Comparison of ENCODE assay signal across 17 cellular contexts in the genomic region with DNA sequence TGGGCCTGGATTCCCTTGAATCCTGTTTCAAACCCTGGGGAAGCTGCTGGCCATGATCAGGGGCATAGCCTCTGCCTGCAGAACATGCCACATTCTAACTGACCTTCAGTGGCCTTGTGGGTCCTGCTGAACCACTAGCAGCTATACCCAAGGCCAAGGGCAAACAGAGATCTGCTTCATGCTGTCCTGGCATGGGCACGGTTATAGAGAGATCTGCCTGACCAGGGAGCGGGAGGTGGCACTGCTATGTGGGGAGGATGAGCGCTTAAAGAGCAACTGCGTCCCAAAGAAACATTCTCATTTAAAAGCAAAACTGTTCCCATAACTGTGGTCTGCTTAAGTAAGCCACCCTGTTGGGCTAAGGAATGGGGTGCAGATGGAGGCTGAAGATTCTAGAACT. TPM values are rescaled to one million over a fixed set of nuclear protein-coding genes. Genes with fewer than 3 reads are reported as not detected.
A peak's percentile ranks its signal among the peaks of the same experiment; 100 is the strongest.
DNase-seq lines count a peak whose midpoint lies in the region; ATAC-seq and TF ChIP-seq lines count a peak whose summit lies in the region.
"Had no signal": no experiment of that assay in that cellular context is flagged by ENCODE, and none has a peak within 500 bp of the region (broad histone marks: within the 10 kb centered on the region; RNA-seq: fewer than 3 reads in every experiment).

No MANE protein-coding gene starts in this region.

- DNase-seq in epidermal melanocyte (ENCODE audit: insufficient read length, low spot score) (peak; percentile 5), right atrium auricular region (ENCODE audit: low spot score) (no peak), osteocyte (ENCODE audit: extremely low spot score, unreplicated experiment) (no peak), tibial artery (no peak), H4 (ENCODE audit: low spot score) (no peak), NCI-H1417 (lab: John Stamatoyannopoulos, UW) (no peak)
- no peak for DNase-seq in activated T-helper 1 cell treated with anti-CD3 and anti-CD28 coated beads, Interleukin-12 subunit alpha, Interleukin-12 subunit beta, Interleukin-2, Interleukin-4 antibody, amounts not matched to agents 30 ng/mL and 10 ng/mL and 1 ng/mL, durations not matched to agents 14 hours and 24 hours and 36 hours (ENCODE audit: low spot score)
- DNase-seq: ACHN, AML-193, COR-L47, GF-D8, HFFc6, NCI-H2227 treated with DMSO at 0.1 percent for 48 hours, NCI-H524 had no signal

- no peak for TF ChIP-seq CTCF in right atrium auricular region (IDR thresholded peaks at IDR 0.05)
- TF ChIP-seq CTCF in osteocyte (IDR thresholded peaks at IDR 0.05) = no peak
- no peak for TF ChIP-seq CTCF in tibial artery (IDR thresholded peaks at IDR 0.05)

- intact Hi-C loops in tibial artery (cut with DNase I; ENCODE audit: low total_unique reads) = no loop called here
- intact Hi-C loops in activated T-helper 1 cell treated with anti-CD3 and anti-CD28 coated beads, Interleukin-12 subunit alpha, Interleukin-12 subunit beta, Interleukin-2, Interleukin-4 antibody, amounts not matched to agents 30 ng/mL and 10 ng/mL and 1 ng/mL, durations not matched to agents 14 hours and 24 hours and 36 hours (cut with micrococcal nuclease) = no loop called here

- no peak for ATAC-seq in GM21367 (IDR thresholded peaks at IDR 0.05; ENCODE audit: unreplicated experiment)

- no peaks in the 10 kb centered on the region for H3K36me3 Mint-ChIP-seq in osteocyte (ENCODE audit: unreplicated experiment)
- H3K36me3 Mint-ChIP-seq in activated T-helper 1 cell treated with anti-CD3 and anti-CD28 coated beads, Interleukin-12 subunit alpha, Interleukin-12 subunit beta, Interleukin-2, Interleukin-4 antibody, amounts not matched to agents 30 ng/mL and 10 ng/mL and 1 ng/mL, durations not matched to agents 14 hours and 24 hours and 36 hours (ENCODE audit: low read depth) = no peaks in the 10 kb centered on the region

- peak overlapping the region; percentile 32 for H3K27ac Mint-ChIP-seq in osteocyte (ENCODE audit: unreplicated experiment)
- no peak overlapping the region for H3K27ac Mint-ChIP-seq in activated T-helper 1 cell treated with anti-CD3 and anti-CD28 coated beads, Interleukin-12 subunit alpha, Interleukin-12 subunit beta, Interleukin-2, Interleukin-4 antibody, amounts not matched to agents 30 ng/mL and 10 ng/mL and 1 ng/mL, durations not matched to agents 14 hours and 24 hours and 36 hours
- H3K27ac Mint-ChIP-seq: HFFc6 had no signal

- no peaks in the 10 kb centered on the region for H3K27me3 Mint-ChIP-seq in osteocyte (ENCODE audit: unreplicated experiment)
- no peaks in the 10 kb centered on the region for H3K27me3 Mint-ChIP-seq in activated T-helper 1 cell treated with anti-CD3 and anti-CD28 coated beads, Interleukin-12 subunit alpha, Interleukin-12 subunit beta, Interleukin-2, Interleukin-4 antibody, amounts not matched to agents 30 ng/mL and 10 ng/mL and 1 ng/mL, durations not matched to agents 14 hours and 24 hours and 36 hours (ENCODE audit: insufficient read depth)

- peaks cover 75% of the 10 kb centered on the region for H3K4me1 Mint-ChIP-seq in osteocyte (ENCODE audit: unreplicated experiment)
- no peaks in the 10 kb centered on the region for H3K4me1 Mint-ChIP-seq in activated T-helper 1 cell treated with anti-CD3 and anti-CD28 coated beads, Interleukin-12 subunit alpha, Interleukin-12 subunit beta, Interleukin-2, Interleukin-4 antibody, amounts not matched to agents 30 ng/mL and 10 ng/mL and 1 ng/mL, durations not matched to agents 14 hours and 24 hours and 36 hours (ENCODE audit: low read depth)

- H3K36me3 ChIP-seq in right atrium auricular region = no peaks in the 10 kb centered on the region
- no peaks in the 10 kb centered on the region for H3K36me3 ChIP-seq in tibial artery

- H3K4me1 ChIP-seq in right atrium auricular region = peaks cover 0 to 78% of the 10 kb centered on the region in 2 donors
- peaks cover 0 to 94% (median 55%) of the 10 kb centered on the region in 4 donors for H3K4me1 ChIP-seq in tibial artery

- H3K27ac ChIP-seq in right atrium auricular region = peak overlapping the region; percentile 80 to 99
- peak overlapping the region; percentile 86 to 100 for H3K27ac ChIP-seq in tibial artery
- H3K27ac ChIP-seq: KMS-11 had no signal

- H3K27me3 ChIP-seq in right atrium auricular region (no peaks in the 10 kb centered on the region), tibial artery (no peaks in the 10 kb centered on the region)

- no peak overlapping the region for H3K4me3 ChIP-seq in right atrium auricular region
- H3K4me3 ChIP-seq in tibial artery = no peak overlapping the region

- H3K9me3 ChIP-seq in right atrium auricular region (no peaks in the 10 kb centered on the region), tibial artery (no peaks in the 10 kb centered on the region)

- no peaks in the 10 kb centered on the region for H3K9me3 Mint-ChIP-seq in osteocyte (ENCODE audit: unreplicated experiment)
- H3K9me3 Mint-ChIP-seq in activated T-helper 1 cell treated with anti-CD3 and anti-CD28 coated beads, Interleukin-12 subunit alpha, Interleukin-12 subunit beta, Interleukin-2, Interleukin-4 antibody, amounts not matched to agents 30 ng/mL and 10 ng/mL and 1 ng/mL, durations not matched to agents 14 hours and 24 hours and 36 hours = no peaks in the 10 kb centered on the region
- H3K9me3 Mint-ChIP-seq: HFFc6 had no signal

- no peak overlapping the region for H3K4me3 Mint-ChIP-seq in osteocyte (ENCODE audit: unreplicated experiment)
- H3K4me3 Mint-ChIP-seq in activated T-helper 1 cell treated with anti-CD3 and anti-CD28 coated beads, Interleukin-12 subunit alpha, Interleukin-12 subunit beta, Interleukin-2, Interleukin-4 antibody, amounts not matched to agents 30 ng/mL and 10 ng/mL and 1 ng/mL, durations not matched to agents 14 hours and 24 hours and 36 hours = no peak overlapping the region
- H3K4me3 Mint-ChIP-seq: HFFc6 had no signal

RNA-seq across cellular contexts. Expression of a gene that starts 36.5 kb away (rescaled TPM):
- total RNA-seq in right atrium auricular region (100 to 1,000 TPM; 369 to 413 TPM), osteocyte (17.8 and 18.4 TPM in 2 replicates)
- 4.3 and 7.1 TPM in 2 replicates for total RNA-seq in H4 (2014; rRNA removed; shearing (Covaris generic))
- total RNA-seq in activated T-helper 1 cell treated with anti-CD3 and anti-CD28 coated beads, Interleukin-12 subunit alpha, Interleukin-12 subunit beta, Interleukin-2, Interleukin-4 antibody, amounts not matched to agents 30 ng/mL and 10 ng/mL and 1 ng/mL, durations not matched to agents 14 hours and 24 hours and 36 hours = not detected in 2 replicates

RNA-seq across cellular contexts. Expression of a gene that starts 57.0 kb away (rescaled TPM):
- total RNA-seq in right atrium auricular region (1 to 10 TPM; 2.0 to 3.5 TPM), osteocyte (0.27 and 1.5 TPM in 2 replicates)
- not detected in 2 replicates for total RNA-seq in H4 (2014; rRNA removed; shearing (Covaris generic))
- 0.49 and 0.51 TPM in 2 replicates for total RNA-seq in activated T-helper 1 cell treated with anti-CD3 and anti-CD28 coated beads, Interleukin-12 subunit alpha, Interleukin-12 subunit beta, Interleukin-2, Interleukin-4 antibody, amounts not matched to agents 30 ng/mL and 10 ng/mL and 1 ng/mL, durations not matched to agents 14 hours and 24 hours and 36 hours
- total RNA-seq: Daoy had no signal

Comparison
In these comparisons a context has a peak if more than half of its experiments do, and no peak if none do; other contexts are left out.
1. RNA of a gene that starts 36.5 kb away (total RNA-seq): 369 to 413 TPM in right atrium auricular region; 17.8 to 18.4 TPM in osteocyte, 4.3 to 7.1 TPM in H4 and not detected in activated T-helper 1 cell treated with anti-CD3 and anti-CD28 coated beads, Interleukin-12 subunit alpha, Interleukin-12 subunit beta, Interleukin-2, Interleukin-4 antibody, amounts not matched to agents 30 ng/mL and 10 ng/mL and 1 ng/mL, durations not matched to agents 14 hours and 24 hours and 36 hours; every median in the first group is over 10 times any median in the second.